ENCODE assay signal across 8 cellular contexts in genomic region chr15:46312133-46312740, GRCh38.
DNase-seq lines count a peak whose midpoint lies in the region; ATAC-seq, FAIRE-seq and TF ChIP-seq lines count a peak whose summit lies in the region.

No MANE protein-coding gene starts in this region.

- peak; percentile 79 for FAIRE-seq in H1 (lab: Jason Lieb, UNC)

- H3K4me1 ChIP-seq in H1 (replicated peaks in 1 of 4; ENCODE audit: control insufficient read depth in 3 of 4, insufficient read depth in 4 of 4, low read length in 3 of 4): no peaks in the 10 kb centered on the region
- no peaks in the 10 kb centered on the region for H3K4me1 ChIP-seq in mesendoderm (ENCODE audit: control insufficient read depth, low read depth, low read length)

- WGBS in H1 (ENCODE audit: extremely low coverage in 1 of 2, insufficient coverage in 1 of 2, insufficient read length in 1 of 2, insufficient replicate concordance in 2 of 2, low coverage in 1 of 2, low lambda C conversion rate in 2 of 2, missing lambda C conversion rate in 1 of 2), 2 experiments: 35% methylated on average over 2 of the region's 2 CpGs; no CpG with 5 or more reads in 1 of the 2 experiments
- no CpG with 5 or more reads among the region's 2 CpGs for WGBS in mesendoderm (ENCODE audit: extremely low coverage, insufficient coverage, low lambda C conversion rate)

- no peaks in the 10 kb centered on the region for H3K9me3 Mint-ChIP-seq in stimulated activated effector memory CD8-positive, alpha-beta T cell treated with anti-CD3 and anti-CD28 coated beads, Interleukin-12 subunit alpha, Interleukin-12 subunit beta, amount 100 ng/mL, for 72 hours

- H3K79me1 ChIP-seq in H1 (ENCODE audit: low read depth, low read length): no peaks in the 10 kb centered on the region
- no peaks in the 10 kb centered on the region for H3K79me1 ChIP-seq in mesendoderm (ENCODE audit: low read length)

- TF ChIP-seq EP300 in H1 (IDR thresholded peaks at IDR 0.05; ENCODE audit: borderline replicate concordance in 1 of 2, low read depth in 2 of 2, low read length in 2 of 2): no peak

- H2BK5ac ChIP-seq in H1 (ENCODE audit: low read depth, low read length) (no peak overlapping the region), mesendoderm (ENCODE audit: low read length) (no peak overlapping the region)

- no peak overlapping the region for H3K4me3 Mint-ChIP-seq in stimulated activated effector memory CD8-positive, alpha-beta T cell treated with anti-CD3 and anti-CD28 coated beads, Interleukin-12 subunit alpha, Interleukin-12 subunit beta, amount 100 ng/mL, for 72 hours

- H3K27ac Mint-ChIP-seq in stimulated activated effector memory CD8-positive, alpha-beta T cell treated with anti-CD3 and anti-CD28 coated beads, Interleukin-12 subunit alpha, Interleukin-12 subunit beta, amount 100 ng/mL, for 72 hours: no peak overlapping the region

- no peak overlapping the region for H2BK120ac ChIP-seq in H1 (replicated peaks; ENCODE audit: low read depth, low read length)
- H2BK120ac ChIP-seq in mesendoderm (ENCODE audit: low read depth, low read length): no peak overlapping the region

- H3K9ac ChIP-seq in H1 (replicated peaks in 1 of 4; ENCODE audit: extremely low read depth in 1 of 4, low read depth in 3 of 4, low read length in 3 of 4): no peak overlapping the region
- no peak overlapping the region for H3K9ac ChIP-seq in mesendoderm (ENCODE audit: low read length)

- POLR2A ChIA-PET in H1 (lab: Charles Lee; ENCODE audit: partially characterized antibody): no interaction called here

- H3K79me2 ChIP-seq in H1 (ENCODE audit: control insufficient read depth in 1 of 2, insufficient read depth in 2 of 2, low read length in 2 of 2): no peaks in the 10 kb centered on the region
- H3K79me2 ChIP-seq in mesendoderm (ENCODE audit: control insufficient read depth, insufficient read depth, low read length): no peaks in the 10 kb centered on the region

- TF ChIP-seq CTCF in H1 (IDR thresholded peaks at IDR 0.05; ENCODE audit: control extremely low read depth in 1 of 3, insufficient read depth in 1 of 3, low read depth in 1 of 3, low read length in 3 of 3): peak; percentile 52 to 90 (median 84)

- H3K36me3 Mint-ChIP-seq in stimulated activated effector memory CD8-positive, alpha-beta T cell treated with anti-CD3 and anti-CD28 coated beads, Interleukin-12 subunit alpha, Interleukin-12 subunit beta, amount 100 ng/mL, for 72 hours: no peaks in the 10 kb centered on the region

- no peak overlapping the region for H2BK20ac ChIP-seq in H1 (ENCODE audit: low read length)

- no peak overlapping the region for H3K23ac ChIP-seq in H1 (ENCODE audit: insufficient read length)
- H3K23ac ChIP-seq in mesendoderm (ENCODE audit: low read length): no peak overlapping the region

- H3K27me3 ChIP-seq in H1 (replicated peaks in 1 of 4; ENCODE audit: control insufficient read depth in 3 of 4, extremely low read depth in 1 of 4, insufficient read depth in 3 of 4, low read length in 3 of 4): no peaks in the 10 kb centered on the region
- no peaks in the 10 kb centered on the region for H3K27me3 ChIP-seq in mesendoderm (ENCODE audit: insufficient read depth, low read length, poor library complexity)

- ATAC-seq in GM19372 (IDR thresholded peaks at IDR 0.05; ENCODE audit: low read depth, unreplicated experiment): peak; percentile 94
- ATAC-seq in HG03442 (IDR thresholded peaks at IDR 0.05; ENCODE audit: unreplicated experiment): peak; percentile 93
- peak; percentile 70 for ATAC-seq in stimulated activated effector memory CD8-positive, alpha-beta T cell treated with anti-CD3 and anti-CD28 coated beads, Interleukin-12 subunit alpha, Interleukin-12 subunit beta, amount 100 ng/mL, for 72 hours

- peak; percentile 96 to 98 for TF ChIP-seq RAD21 in H1 (IDR thresholded peaks at IDR 0.05 in 1 of 2, conservative IDR thresholded peaks at IDR 0.05 in 1 of 2; ENCODE audit: low read depth in 2 of 2, low read length in 2 of 2)

- no peak overlapping the region for H3K4me3 ChIP-seq in H1 (ENCODE audit: extremely low read depth in 1 of 4, insufficient read depth in 2 of 4, low read depth in 3 of 4, low read length in 4 of 4)
- H3K4me3 ChIP-seq in mesendoderm (ENCODE audit: low read length): no peak overlapping the region

- no peak overlapping the region for H2AK5ac ChIP-seq in H1 (ENCODE audit: low read depth, low read length)
- H2AK5ac ChIP-seq in mesendoderm (ENCODE audit: low read length): no peak overlapping the region

- H2AFZ ChIP-seq in H1 (ENCODE audit: low read length): no peak overlapping the region

- H4K5ac ChIP-seq in H1 (ENCODE audit: insufficient read length, low read depth, low read length): no peak overlapping the region
- no peak overlapping the region for H4K5ac ChIP-seq in mesendoderm (ENCODE audit: low read length)

- H4K20me1 ChIP-seq in H1 (replicated peaks in 1 of 2; ENCODE audit: control insufficient read depth in 1 of 2, insufficient read depth in 2 of 2, low read length in 2 of 2): no peaks in the 10 kb centered on the region

- H3K4me2 ChIP-seq in H1 (ENCODE audit: insufficient read depth in 1 of 2, low read depth in 2 of 2, low read length in 2 of 2) (no peak overlapping the region), mesendoderm (ENCODE audit: low read length) (no peak overlapping the region)

- H3K56ac ChIP-seq in H1 (replicated peaks; ENCODE audit: insufficient read length, low read depth, low read length) (no peak overlapping the region), mesendoderm (ENCODE audit: low read length) (no peak overlapping the region)

- H4K91ac ChIP-seq in H1 (replicated peaks; ENCODE audit: insufficient read length, low read length): no peak overlapping the region

- CTCF ChIA-PET in H1 (lab: Charles Lee; ENCODE audit: partially characterized antibody): interaction anchor here (0.7 to 3.8 kb wide), 32 partner anchors 8 to 906 kb away, joined by 3 to 18 read pairs (median 4); no protein-coding TSS in a partner anchor

- H4K8ac ChIP-seq in H1 (ENCODE audit: extremely low read depth, insufficient read depth, low read length) (no peak overlapping the region), mesendoderm (ENCODE audit: low read depth, low read length) (no peak overlapping the region)

- H3K14ac ChIP-seq in H1 (ENCODE audit: insufficient read length): no peak overlapping the region

- H3K4ac ChIP-seq in H1 (replicated peaks; ENCODE audit: insufficient read length, low read depth, low read length): no peak overlapping the region
- no peak overlapping the region for H3K4ac ChIP-seq in mesendoderm (ENCODE audit: low read depth, low read length)

- H3K4me1 Mint-ChIP-seq in stimulated activated effector memory CD8-positive, alpha-beta T cell treated with anti-CD3 and anti-CD28 coated beads, Interleukin-12 subunit alpha, Interleukin-12 subunit beta, amount 100 ng/mL, for 72 hours: no peaks in the 10 kb centered on the region

- H3K18ac ChIP-seq in H1 (ENCODE audit: extremely low read depth, low read length): no peak overlapping the region
- no peak overlapping the region for H3K18ac ChIP-seq in mesendoderm (ENCODE audit: low read length)

- H3K23me2 ChIP-seq in H1 (ENCODE audit: low read depth, low read length): no peaks in the 10 kb centered on the region

- no peaks in the 10 kb centered on the region for H3K36me3 ChIP-seq in H1 (ENCODE audit: control insufficient read depth in 2 of 4, insufficient read depth in 4 of 4, low read length in 3 of 4)
- no peaks in the 10 kb centered on the region for H3K36me3 ChIP-seq in mesendoderm (ENCODE audit: control insufficient read depth, insufficient read depth, low read length)

- DNase-seq in CMK (ENCODE audit: low read depth): peak; percentile 4
- peak; percentile 67 to 88 for DNase-seq in NCI-H526 (lab: John Stamatoyannopoulos, UW)
- peak; percentile 41 for DNase-seq in activated CD4-positive, alpha-beta T cell treated with anti-CD3 and anti-CD28 coated beads, Interleukin-2, amount 50 U/mL, for 1 hour
- peak in 1 of 2 experiments; percentile 90 for DNase-seq in H1 (ENCODE audit: low read depth in 1 of 2, low spot score in 2 of 2)
- DNase-seq in mesendoderm: peak; percentile 84
- DNase-seq in stimulated activated effector memory CD8-positive, alpha-beta T cell treated with anti-CD3 and anti-CD28 coated beads, Interleukin-12 subunit alpha, Interleukin-12 subunit beta, amount 100 ng/mL, for 72 hours (ENCODE audit: low spot score in 2 of 2): peak; percentile 17 to 68

- no peak overlapping the region for H2BK12ac ChIP-seq in H1 (ENCODE audit: low read depth, low read length)

- H3K27ac ChIP-seq in H1 (ENCODE audit: low read depth, low read length): no peak overlapping the region
- H3K27ac ChIP-seq in mesendoderm (ENCODE audit: low read depth, low read length): no peak overlapping the region

- no peak for TF ChIP-seq POLR2A in H1 (IDR thresholded peaks at IDR 0.05; ENCODE audit: control extremely low read depth in 1 of 2, low read depth in 2 of 2, low read length in 2 of 2)

- H3K9me3 ChIP-seq in H1 (ENCODE audit: insufficient read depth in 2 of 2, low read depth in 1 of 2, low read length in 1 of 2): no peaks in the 10 kb centered on the region

- H2BK15ac ChIP-seq in H1 (ENCODE audit: low read length) (no peak overlapping the region), mesendoderm (replicated peaks; ENCODE audit: low read depth) (no peak overlapping the region)

TF ChIP-seq in H1, 55 proteins besides CTCF, POLR2A, EP300 and RAD21 (continues in another document):
- TF ChIP-seq TEAD4 (IDR thresholded peaks at IDR 0.05; ENCODE audit: low read depth, low read length): no peak
- no peak for TF ChIP-seq TBP (IDR thresholded peaks at IDR 0.05; ENCODE audit: low read depth, low read length)
- no peak for TF ChIP-seq HDAC6 (IDR thresholded peaks at IDR 0.05; ENCODE audit: low read depth, low read length)
- no peak for TF ChIP-seq E2F6 (IDR thresholded peaks at IDR 0.05)
- no peak for TF ChIP-seq KDM5A (IDR thresholded peaks at IDR 0.05; ENCODE audit: low read length)
- no peak for TF ChIP-seq JUND (IDR thresholded peaks at IDR 0.05; ENCODE audit: low read length)
- TF ChIP-seq KDM1A (IDR thresholded peaks at IDR 0.05; ENCODE audit: borderline replicate concordance, low read length): no peak
- no peak for TF ChIP-seq USF2 (IDR thresholded peaks at IDR 0.05; ENCODE audit: low read length)
- no peak for TF ChIP-seq SP1 (IDR thresholded peaks at IDR 0.05; ENCODE audit: low read depth, low read length)
